2 cellular contexts compared by ENCODE assay signal in genomic region chr2:106561803-106562202, GRCh38.
TF ChIP-seq lines count a peak whose summit lies in the region.

No MANE protein-coding gene starts in this region.

TF ChIP-seq in SK-N-SH, 30 proteins besides CTCF, POLR2A, EP300 and RAD21 (continued from another document):
- TF ChIP-seq, protein P1, sequence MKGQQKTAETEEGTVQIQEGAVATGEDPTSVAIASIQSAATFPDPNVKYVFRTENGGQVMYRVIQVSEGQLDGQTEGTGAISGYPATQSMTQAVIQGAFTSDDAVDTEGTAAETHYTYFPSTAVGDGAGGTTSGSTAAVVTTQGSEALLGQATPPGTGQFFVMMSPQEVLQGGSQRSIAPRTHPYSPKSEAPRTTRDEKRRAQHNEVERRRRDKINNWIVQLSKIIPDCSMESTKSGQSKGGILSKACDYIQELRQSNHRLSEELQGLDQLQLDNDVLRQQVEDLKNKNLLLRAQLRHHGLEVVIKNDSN (IDR thresholded peaks at IDR 0.05; ENCODE audit: borderline replicate concordance, low read depth): no peak
- TF ChIP-seq RFX5 (IDR thresholded peaks at IDR 0.05; ENCODE audit: low read length) (no peak), NRF1 (IDR thresholded peaks at IDR 0.05; ENCODE audit: low read depth, low read length) (no peak), YY1 (IDR thresholded peaks at IDR 0.05; ENCODE audit: low read depth) (no peak), USF2 (IDR thresholded peaks at IDR 0.05; ENCODE audit: borderline replicate concordance, low read depth, low read length) (no peak), RXRA (IDR thresholded peaks at IDR 0.05; ENCODE audit: borderline replicate concordance, low read depth) (no peak), SIN3A (IDR thresholded peaks at IDR 0.05; ENCODE audit: borderline replicate concordance, low read depth, low read length) (no peak), TEAD4 (IDR thresholded peaks at IDR 0.05; ENCODE audit: borderline replicate concordance, insufficient read depth) (no peak), REST (IDR thresholded peaks at IDR 0.05; ENCODE audit: low read depth, low read length) (no peak), TAF1 (IDR thresholded peaks at IDR 0.05; ENCODE audit: borderline replicate concordance, low read depth, low read length) (no peak), FOXJ3 (CRISPR knock-in tag; IDR thresholded peaks at IDR 0.05) (no peak), ELF1 (IDR thresholded peaks at IDR 0.05) (no peak)
- TF ChIP-seq, protein P2, sequence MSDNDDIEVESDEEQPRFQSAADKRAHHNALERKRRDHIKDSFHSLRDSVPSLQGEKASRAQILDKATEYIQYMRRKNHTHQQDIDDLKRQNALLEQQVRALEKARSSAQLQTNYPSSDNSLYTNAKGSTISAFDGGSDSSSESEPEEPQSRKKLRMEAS (IDR thresholded peaks at IDR 0.05; ENCODE audit: low read depth): no peak
TF ChIP-seq in SK-N-SH: peak in this region for 0.

TF ChIP-seq in SK-N-SH treated with all-trans-retinoic acid at 6 μM for 48 hours, 23 proteins besides CTCF, POLR2A, EP300 and RAD21 (continued from another document):
- TF ChIP-seq, protein P3, sequence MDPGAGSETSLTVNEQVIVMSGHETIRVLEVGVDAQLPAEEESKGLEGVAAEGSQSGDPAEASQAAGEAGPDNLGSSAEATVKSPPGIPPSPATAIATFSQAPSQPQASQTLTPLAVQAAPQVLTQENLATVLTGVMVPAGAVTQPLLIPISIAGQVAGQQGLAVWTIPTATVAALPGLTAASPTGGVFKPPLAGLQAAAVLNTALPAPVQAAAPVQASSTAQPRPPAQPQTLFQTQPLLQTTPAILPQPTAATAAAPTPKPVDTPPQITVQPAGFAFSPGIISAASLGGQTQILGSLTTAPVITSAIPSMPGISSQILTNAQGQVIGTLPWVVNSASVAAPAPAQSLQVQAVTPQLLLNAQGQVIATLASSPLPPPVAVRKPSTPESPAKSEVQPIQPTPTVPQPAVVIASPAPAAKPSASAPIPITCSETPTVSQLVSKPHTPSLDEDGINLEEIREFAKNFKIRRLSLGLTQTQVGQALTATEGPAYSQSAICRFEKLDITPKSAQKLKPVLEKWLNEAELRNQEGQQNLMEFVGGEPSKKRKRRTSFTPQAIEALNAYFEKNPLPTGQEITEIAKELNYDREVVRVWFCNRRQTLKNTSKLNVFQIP (CRISPR knock-in tag; IDR thresholded peaks at IDR 0.05; ENCODE audit: borderline replicate concordance, low read depth): no peak
- TF ChIP-seq BACH2 (CRISPR knock-in tag; IDR thresholded peaks at IDR 0.05; ENCODE audit: borderline replicate concordance): no peak
- TF ChIP-seq TCF4 (CRISPR knock-in tag; IDR thresholded peaks at IDR 0.05; ENCODE audit: borderline replicate concordance): no peak
- TF ChIP-seq ZNF8 (CRISPR knock-in tag; IDR thresholded peaks at IDR 0.05): no peak
- TF ChIP-seq TOX (CRISPR knock-in tag; IDR thresholded peaks at IDR 0.05; ENCODE audit: borderline replicate concordance): no peak
- TF ChIP-seq, protein P4, sequence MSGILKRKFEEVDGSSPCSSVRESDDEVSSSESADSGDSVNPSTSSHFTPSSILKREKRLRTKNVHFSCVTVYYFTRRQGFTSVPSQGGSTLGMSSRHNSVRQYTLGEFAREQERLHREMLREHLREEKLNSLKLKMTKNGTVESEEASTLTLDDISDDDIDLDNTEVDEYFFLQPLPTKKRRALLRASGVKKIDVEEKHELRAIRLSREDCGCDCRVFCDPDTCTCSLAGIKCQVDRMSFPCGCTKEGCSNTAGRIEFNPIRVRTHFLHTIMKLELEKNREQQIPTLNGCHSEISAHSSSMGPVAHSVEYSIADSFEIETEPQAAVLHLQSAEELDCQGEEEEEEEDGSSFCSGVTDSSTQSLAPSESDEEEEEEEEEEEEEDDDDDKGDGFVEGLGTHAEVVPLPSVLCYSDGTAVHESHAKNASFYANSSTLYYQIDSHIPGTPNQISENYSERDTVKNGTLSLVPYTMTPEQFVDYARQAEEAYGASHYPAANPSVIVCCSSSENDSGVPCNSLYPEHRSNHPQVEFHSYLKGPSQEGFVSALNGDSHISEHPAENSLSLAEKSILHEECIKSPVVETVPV (CRISPR knock-in tag; IDR thresholded peaks at IDR 0.05): no peak
- no peak for TF ChIP-seq TSHZ2 (CRISPR knock-in tag; IDR thresholded peaks at IDR 0.05)
- no peak for TF ChIP-seq CSDC2 (CRISPR knock-in tag; IDR thresholded peaks at IDR 0.05)
- TF ChIP-seq, protein P5, sequence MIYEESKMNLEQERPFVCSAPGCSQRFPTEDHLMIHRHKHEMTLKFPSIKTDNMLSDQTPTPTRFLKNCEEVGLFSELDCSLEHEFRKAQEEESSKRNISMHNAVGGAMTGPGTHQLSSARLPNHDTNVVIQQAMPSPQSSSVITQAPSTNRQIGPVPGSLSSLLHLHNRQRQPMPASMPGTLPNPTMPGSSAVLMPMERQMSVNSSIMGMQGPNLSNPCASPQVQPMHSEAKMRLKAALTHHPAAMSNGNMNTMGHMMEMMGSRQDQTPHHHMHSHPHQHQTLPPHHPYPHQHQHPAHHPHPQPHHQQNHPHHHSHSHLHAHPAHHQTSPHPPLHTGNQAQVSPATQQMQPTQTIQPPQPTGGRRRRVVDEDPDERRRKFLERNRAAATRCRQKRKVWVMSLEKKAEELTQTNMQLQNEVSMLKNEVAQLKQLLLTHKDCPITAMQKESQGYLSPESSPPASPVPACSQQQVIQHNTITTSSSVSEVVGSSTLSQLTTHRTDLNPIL (CRISPR knock-in tag; IDR thresholded peaks at IDR 0.05; ENCODE audit: low read depth): no peak
- no peak for TF ChIP-seq OSR1 (CRISPR knock-in tag; IDR thresholded peaks at IDR 0.05)
- TF ChIP-seq ISL1 (CRISPR knock-in tag; IDR thresholded peaks at IDR 0.05): no peak
- TF ChIP-seq ARNTL (CRISPR knock-in tag; IDR thresholded peaks at IDR 0.05; ENCODE audit: borderline replicate concordance, low read depth): no peak
- no peak for TF ChIP-seq PATZ1 (CRISPR knock-in tag; IDR thresholded peaks at IDR 0.05; ENCODE audit: borderline replicate concordance)
- TF ChIP-seq SNAI2 (CRISPR knock-in tag; IDR thresholded peaks at IDR 0.05): no peak
TF ChIP-seq in SK-N-SH treated with all-trans-retinoic acid at 6 μM for 48 hours: peak in this region for 0.
